19 cellular contexts compared by ENCODE assay signal in the genomic region with DNA sequence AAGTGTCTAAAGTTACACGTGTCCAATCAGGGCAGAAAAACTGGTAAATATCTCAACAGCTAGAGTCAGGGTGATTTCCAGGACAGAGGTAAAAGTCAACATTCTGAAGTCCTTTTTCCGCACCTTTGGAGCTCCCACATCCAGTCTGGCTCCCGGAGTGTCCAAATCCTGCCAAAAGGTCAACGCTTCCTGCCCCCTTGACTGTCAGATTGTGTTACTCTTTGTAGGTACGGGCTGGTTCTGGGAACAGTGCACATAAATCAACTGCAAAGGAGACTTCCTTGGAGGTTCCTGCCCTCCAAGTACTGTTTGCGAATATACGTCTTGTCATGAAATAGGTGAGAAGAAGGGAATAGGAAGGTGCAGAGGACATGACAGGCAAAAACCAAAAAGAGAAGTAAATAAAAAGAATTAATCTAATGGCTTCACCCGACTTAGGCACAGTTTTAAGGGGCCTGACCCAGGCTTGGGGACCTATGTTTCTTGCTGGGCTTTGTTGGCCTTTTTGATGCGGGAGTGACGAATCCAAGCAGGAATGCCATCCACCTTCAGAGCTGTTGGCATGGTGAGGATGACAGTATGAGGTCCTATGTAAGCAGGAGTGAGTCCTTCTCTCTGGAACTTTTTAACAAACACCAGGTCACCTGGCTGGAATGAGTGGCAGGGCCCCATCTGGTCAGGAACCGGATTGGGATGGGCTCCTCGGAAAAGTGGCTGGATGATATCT.
DNase-seq lines count a peak whose midpoint lies in the region; ATAC-seq, FAIRE-seq and TF ChIP-seq lines count a peak whose summit lies in the region.
"Had no signal": no experiment of that assay in that cellular context is flagged by ENCODE, and none has a peak within 500 bp of the region (broad histone marks: within the 10 kb centered on the region; RNA-seq: fewer than 3 reads in every experiment).

No MANE protein-coding gene starts in this region.

- H3K9me3 ChIP-seq in astrocyte (ENCODE audit: insufficient read depth, low read depth, low read length) (peaks cover 3% of the 10 kb centered on the region), endothelial cell of umbilical vein (replicated peaks; ENCODE audit: control insufficient read depth, insufficient read depth, low read length) (no peaks in the 10 kb centered on the region), uterus (no peaks in the 10 kb centered on the region), HepG2 (ENCODE audit: low read length) (no peaks in the 10 kb centered on the region)

- H4K20me1 ChIP-seq in astrocyte (ENCODE audit: insufficient read depth, low read length) (no peaks in the 10 kb centered on the region), endothelial cell of umbilical vein (replicated peaks; ENCODE audit: control insufficient read depth, extremely low read depth, insufficient read depth, low read length) (no peaks in the 10 kb centered on the region), HepG2 (ENCODE audit: insufficient read depth, low read length) (no peaks in the 10 kb centered on the region)

- H3K4me2 ChIP-seq in astrocyte (ENCODE audit: low read length) = no peak overlapping the region
- no peak overlapping the region for H3K4me2 ChIP-seq in endothelial cell of umbilical vein (ENCODE audit: insufficient read depth, low read length)
- H3K4me2 ChIP-seq in HepG2 (ENCODE audit: low read depth, low read length) = no peak overlapping the region

- FAIRE-seq in astrocyte (lab: Jason Lieb, UNC) (no peak), endothelial cell of umbilical vein (lab: Jason Lieb, UNC) (no peak), HepG2 (lab: Jason Lieb, UNC) (no peak)
- FAIRE-seq: GM12891, GM18507 had no signal

- H3K36me3 Mint-ChIP-seq in astrocyte (ENCODE audit: low read depth, unreplicated experiment) = no peaks in the 10 kb centered on the region
- peaks cover 17 to 32% (median 23%) of the 10 kb centered on the region in 3 donors for H3K36me3 Mint-ChIP-seq in naive thymus-derived CD8-positive, alpha-beta T cell

- H3K79me2 ChIP-seq in astrocyte (ENCODE audit: insufficient read depth, low read length) = no peaks in the 10 kb centered on the region
- no peaks in the 10 kb centered on the region for H3K79me2 ChIP-seq in endothelial cell of umbilical vein (ENCODE audit: control insufficient read depth, insufficient read depth, low read length)
- H3K79me2 ChIP-seq in HepG2 (ENCODE audit: insufficient read depth, low read length) = no peaks in the 10 kb centered on the region

- 29% methylated on average over 12 of the region's 12 CpGs for WGBS in HepG2 (ENCODE audit: low lambda C conversion rate)

- peaks cover 97% of the 10 kb centered on the region for H3K27me3 Mint-ChIP-seq in astrocyte (ENCODE audit: low read depth, unreplicated experiment)
- H3K27me3 Mint-ChIP-seq in naive thymus-derived CD8-positive, alpha-beta T cell = peaks cover 81 to 100% (median 93%) of the 10 kb centered on the region in 5 donors

- H3K9ac ChIP-seq in astrocyte (ENCODE audit: low read length) (no peak overlapping the region), endothelial cell of umbilical vein (replicated peaks; ENCODE audit: extremely low read depth, insufficient read depth, low read length) (no peak overlapping the region), HepG2 (ENCODE audit: insufficient read depth, low read depth, low read length) (no peak overlapping the region)

- DNase-seq in astrocyte (ENCODE audit: low read depth) = no peak
- no peak for DNase-seq in endothelial cell of umbilical vein (ENCODE audit: low read depth, low spot score)
- peak; percentile 13 for DNase-seq in kidney tubule cell (ENCODE audit: low spot score)
- DNase-seq in uterus = no peak
- no peak for DNase-seq in naive thymus-derived CD8-positive, alpha-beta T cell
- no peak for DNase-seq in NK-92 treated with Interleukin-12 subunit alpha and Interleukin-12 subunit beta, amount 100 ng/mL, for 24 hours (lab: John Stamatoyannopoulos, UW)
- no peak for DNase-seq in HepG2 (ENCODE audit: low spot score)
- DNase-seq: C1 segment of cervical spinal cord; Calu3; CD4-positive, alpha-beta memory T cell; COR-L47; DMS53; DMS79 treated with DMSO at 0.1 percent for 48 hours; GF-D8; GOT3; H7 had no signal

- H3K4me3 ChIP-seq in astrocyte (ENCODE audit: insufficient read depth, low read depth, low read length) = no peak overlapping the region
- H3K4me3 ChIP-seq in endothelial cell of umbilical vein (replicated peaks in 1 of 3; ENCODE audit: insufficient read depth in 1 of 3, low read depth in 1 of 3, low read length in 3 of 3) = no peak overlapping the region
- no peak overlapping the region for H3K4me3 ChIP-seq in uterus
- H3K4me3 ChIP-seq in HepG2 (replicated peaks in 1 of 3; ENCODE audit: insufficient read depth in 1 of 3, low read depth in 2 of 3, low read length in 3 of 3) = no peak overlapping the region

- no peaks in the 10 kb centered on the region for H3K4me1 ChIP-seq in astrocyte (ENCODE audit: insufficient read depth, low read length)
- H3K4me1 ChIP-seq in endothelial cell of umbilical vein (ENCODE audit: control insufficient read depth, extremely low read depth, insufficient read depth, low read length) = no peaks in the 10 kb centered on the region
- no peaks in the 10 kb centered on the region for H3K4me1 ChIP-seq in uterus
- H3K4me1 ChIP-seq in HepG2 (ENCODE audit: insufficient read depth, low read length) = no peaks in the 10 kb centered on the region

- H2AFZ ChIP-seq in astrocyte (ENCODE audit: low read depth, low read length) = no peak overlapping the region
- H2AFZ ChIP-seq in endothelial cell of umbilical vein (ENCODE audit: low read depth, low read length) = no peak overlapping the region
- H2AFZ ChIP-seq in HepG2 (ENCODE audit: low read length) = no peak overlapping the region

- H3K4me1 Mint-ChIP-seq in astrocyte (ENCODE audit: low read depth, unreplicated experiment) = peaks cover 7% of the 10 kb centered on the region
- H3K4me1 Mint-ChIP-seq in naive thymus-derived CD8-positive, alpha-beta T cell = peaks cover 4 to 10% (median 7%) of the 10 kb centered on the region in 4 donors

- TF ChIP-seq EP300 in HepG2 (IDR thresholded peaks at IDR 0.05; ENCODE audit: low read depth in 2 of 2, low read length in 2 of 2) = no peak
- TF ChIP-seq EP300 in HepG2 (CRISPR knock-in tag; IDR thresholded peaks at IDR 0.05; ENCODE audit: borderline replicate concordance) = no peak

- intact Hi-C loops in endothelial cell of umbilical vein (cut with micrococcal nuclease) = no loop called here
- intact Hi-C loops in uterus (cut with DNase I; ENCODE audit: low total_unique reads) = no loop called here
- intact Hi-C loops in HepG2 (cut with micrococcal nuclease; ENCODE audit: unreplicated experiment) = no loop called here

- in situ Hi-C loops in HepG2 (cut with HindIII; ENCODE audit: extremely low pct_ligation_motif_present, low pct_unique_long_range_greater_than_20kb) = no loop called here

- CTCF ChIA-PET in endothelial cell of umbilical vein (lab: Charles Lee) (no interaction called here), HepG2 (lab: Yijun Ruan, JAX; ENCODE audit: low intra/inter-chr PET ratio, low total read pairs) (no interaction called here)

- no peak for TF ChIP-seq RAD21 in HepG2 (CRISPR knock-in tag; IDR thresholded peaks at IDR 0.05)

- H3K4me3 Mint-ChIP-seq in astrocyte (ENCODE audit: unreplicated experiment) = no peak overlapping the region
- no peak overlapping the region for H3K4me3 Mint-ChIP-seq in naive thymus-derived CD8-positive, alpha-beta T cell
- H3K4me3 Mint-ChIP-seq: CD4-positive, alpha-beta memory T cell had no signal

- no peak overlapping the region for H3K27ac ChIP-seq in astrocyte (ENCODE audit: low read depth, low read length)
- H3K27ac ChIP-seq in endothelial cell of umbilical vein (ENCODE audit: insufficient read depth, low read depth, low read length) = no peak overlapping the region
- H3K27ac ChIP-seq in uterus = no peak overlapping the region
- no peak overlapping the region for H3K27ac ChIP-seq in HepG2 (ENCODE audit: extremely low read length, insufficient read depth, low read length)

- TF ChIP-seq POLR2A in endothelial cell of umbilical vein (IDR thresholded peaks at IDR 0.05; ENCODE audit: low read depth, low read length) (no peak), uterus (IDR thresholded peaks at IDR 0.05) (no peak), HepG2 (IDR thresholded peaks at IDR 0.05; ENCODE audit: insufficient read depth in 1 of 2, low read depth in 2 of 2, low read length in 2 of 2) (no peak)

- H3K27ac Mint-ChIP-seq in astrocyte (ENCODE audit: unreplicated experiment) = peak overlapping the region; percentile 89
- no peak overlapping the region for H3K27ac Mint-ChIP-seq in naive thymus-derived CD8-positive, alpha-beta T cell
- H3K27ac Mint-ChIP-seq: CD4-positive, alpha-beta memory T cell had no signal

- POLR2A ChIA-PET in endothelial cell of umbilical vein (lab: Charles Lee) (no interaction called here), HepG2 (lab: Yijun Ruan, JAX) (no interaction called here)
- POLR2A ChIA-PET in naive thymus-derived CD8-positive, alpha-beta T cell (lab: Charles Lee) = no interaction called here

- H3K9me3 Mint-ChIP-seq in astrocyte (ENCODE audit: unreplicated experiment) = peaks cover 45% of the 10 kb centered on the region
- peaks cover 9 to 79% (median 34%) of the 10 kb centered on the region in 9 donors for H3K9me3 Mint-ChIP-seq in naive thymus-derived CD8-positive, alpha-beta T cell

- no TSS peak for BruUV-seq in endothelial cell of umbilical vein (replicated peaks; lab: Mats Ljungman, UMichigan)
- no TSS peak for BruUV-seq in HepG2 (replicated peaks; lab: Mats Ljungman, UMichigan)

- H3K9me1 ChIP-seq in endothelial cell of umbilical vein (replicated peaks; ENCODE audit: control insufficient read depth, extremely low read depth, insufficient read depth, low read length) = no peaks in the 10 kb centered on the region

- H3K27me3 ChIP-seq in astrocyte (ENCODE audit: insufficient read depth, low read length) (peaks cover 86% of the 10 kb centered on the region), endothelial cell of umbilical vein (ENCODE audit: control insufficient read depth in 2 of 2, insufficient read depth in 2 of 2, low read length in 2 of 2) (peaks cover 68 to 73% of the 10 kb centered on the region in 2 experiments), uterus (peaks cover 0 to 30% of the 10 kb centered on the region in 2 donors), HepG2 (ENCODE audit: control insufficient read depth in 1 of 2, insufficient read depth in 2 of 2, low read length in 2 of 2) (peaks cover 8 to 89% of the 10 kb centered on the region in 2 experiments; a peak in 4 of 5 replicates)

- H3K36me3 ChIP-seq in astrocyte (ENCODE audit: insufficient read depth, low read length) = no peaks in the 10 kb centered on the region
- H3K36me3 ChIP-seq in endothelial cell of umbilical vein (ENCODE audit: control insufficient read depth in 2 of 2, extremely low read depth in 1 of 2, insufficient read depth in 2 of 2, low read length in 2 of 2) = no peaks in the 10 kb centered on the region
- H3K36me3 ChIP-seq in uterus = no peaks in the 10 kb centered on the region
- H3K36me3 ChIP-seq in HepG2 (replicated peaks in 1 of 2; ENCODE audit: control insufficient read depth in 1 of 2, insufficient read depth in 2 of 2, low read length in 2 of 2) = no peaks in the 10 kb centered on the region

- dilution Hi-C loops in endothelial cell of umbilical vein (cut with MboI; ENCODE audit: extremely low pct_ligation_motif_present, low sequenced_read_pairs) = no loop called here

- ATAC-seq in naive thymus-derived CD8-positive, alpha-beta T cell = no peak
- no peak for ATAC-seq in HepG2
- ATAC-seq: HCT116 had no signal

- no peak for TF ChIP-seq CTCF in astrocyte (IDR thresholded peaks at IDR 0.05; ENCODE audit: insufficient read depth, low read depth, low read length)
- TF ChIP-seq CTCF in endothelial cell of umbilical vein (IDR thresholded peaks at IDR 0.05; ENCODE audit: extremely low read depth in 1 of 2, insufficient read depth in 1 of 2, low read depth in 1 of 2, low read length in 2 of 2) = no peak
- TF ChIP-seq CTCF in uterus (IDR thresholded peaks at IDR 0.05) = no peak
- no peak for TF ChIP-seq CTCF in HepG2 (CRISPR knock-in tag; IDR thresholded peaks at IDR 0.05)
